1 cellular context compared by ENCODE assay signal in genomic region chr1:117702654-117703053, GRCh38.
TF ChIP-seq lines count a peak whose summit lies in the region.

No MANE protein-coding gene starts in this region.

TF ChIP-seq in K562, 482 proteins besides CTCF, POLR2A, EP300 and RAD21 (continued from another document):
- no peak for TF ChIP-seq ZNF766 (CRISPR knock-in tag; conservative IDR thresholded peaks at IDR 0.05)
- peak; percentile 57; the same call in 1 of the 2 replicates for TF ChIP-seq ZNF395 (CRISPR knock-in tag; IDR thresholded peaks at IDR 0.05)
- TF ChIP-seq RAD51 (IDR thresholded peaks at IDR 0.05; ENCODE audit: borderline replicate concordance, low read depth) = no peak
- TF ChIP-seq ZNF639 (CRISPR knock-in tag; conservative IDR thresholded peaks at IDR 0.05 in 1 of 2, IDR thresholded peaks at IDR 0.05 in 1 of 2) = 0 out of 4 replicates have a peak, but pooled peaks of 1 of the 2 experiments have one; percentile 29
- no peak for TF ChIP-seq HOMEZ (CRISPR knock-in tag; IDR thresholded peaks at IDR 0.05)
- no peak for TF ChIP-seq RBFOX2 (IDR thresholded peaks at IDR 0.05; ENCODE audit: low read depth, low read length)
- no peak for TF ChIP-seq ZNF41 (CRISPR knock-in tag; conservative IDR thresholded peaks at IDR 0.05)
- no peak for TF ChIP-seq ZMIZ1 (IDR thresholded peaks at IDR 0.05; ENCODE audit: low read depth in 2 of 2, low read length in 2 of 2)
- TF ChIP-seq COPS2 (conservative IDR thresholded peaks at IDR 0.05) = no peak
- TF ChIP-seq NR4A1 (CRISPR knock-in tag; IDR thresholded peaks at IDR 0.05) = no peak
- TF ChIP-seq NR4A1 (tag; IDR thresholded peaks at IDR 0.05) = no peak
- TF ChIP-seq NR3C1 (CRISPR knock-in tag; IDR thresholded peaks at IDR 0.05) = no peak
- no peak for TF ChIP-seq KDM4B (IDR thresholded peaks at IDR 0.05; ENCODE audit: borderline replicate concordance in 2 of 2, low read depth in 1 of 2)
- peak; percentile 28; the same call in 1 of the 2 replicates for TF ChIP-seq GABPA (tag; conservative IDR thresholded peaks at IDR 0.05; ENCODE audit: low read depth)
